Comparison of ENCODE assay signal across 5 cellular contexts in genomic region chr17:62691589-62691915, GRCh38.
DNase-seq lines count a peak whose midpoint lies in the region; ATAC-seq, FAIRE-seq and TF ChIP-seq lines count a peak whose summit lies in the region.
"Not testable (repeated sequence)": the region's sequence is repeated elsewhere in the genome, so short reads cannot be mapped to it uniquely, and the experiment has no call there.

No MANE protein-coding gene starts in this region.

- TF ChIP-seq EP300 in HepG2 (IDR thresholded peaks at IDR 0.05; ENCODE audit: low read depth in 2 of 2, low read length in 2 of 2); HepG2 (CRISPR knock-in tag; IDR thresholded peaks at IDR 0.05; ENCODE audit: borderline replicate concordance): not testable (repeated sequence)

- H3K36me3 ChIP-seq in BLaER1 (peaks cover 49% of the 10 kb centered on the region), HEK293 (ENCODE audit: control insufficient read depth in 2 of 2, insufficient read depth in 1 of 2, low read length in 2 of 2) (peaks cover 0 to 31% of the 10 kb centered on the region in 2 experiments; a peak in 1 of 3 replicates)
- not testable (repeated sequence) for H3K36me3 ChIP-seq in Karpas-422 (ENCODE audit: insufficient read depth, low read length); HepG2 (replicated peaks in 1 of 2; ENCODE audit: control insufficient read depth in 1 of 2, insufficient read depth in 2 of 2, low read length in 2 of 2)

- not testable (repeated sequence) for TF ChIP-seq POLR2A in HepG2 (IDR thresholded peaks at IDR 0.05; ENCODE audit: insufficient read depth in 1 of 2, low read depth in 2 of 2, low read length in 2 of 2)

- H3K9ac ChIP-seq in BLaER1: 0 out of 2 replicates have a peak overlapping the region, but pooled peaks have one; percentile 60
- peak overlapping the region; percentile 95 for H3K9ac ChIP-seq in Karpas-422 (ENCODE audit: low read length)
- not testable (repeated sequence) for H3K9ac ChIP-seq in HepG2 (ENCODE audit: insufficient read depth, low read depth, low read length)

- WGBS in HepG2 (ENCODE audit: low lambda C conversion rate): 24% methylated on average over 8 of the region's 8 CpGs

- H3K4me1 ChIP-seq in BLaER1 (peaks cover 49% of the 10 kb centered on the region), Karpas-422 (ENCODE audit: low read length) (peaks cover 61% of the 10 kb centered on the region)
- not testable (repeated sequence) for H3K4me1 ChIP-seq in HEK293 (ENCODE audit: control insufficient read depth, insufficient read depth, low read length); HepG2 (ENCODE audit: insufficient read depth, low read length)

- not testable (repeated sequence) for ATAC-seq in WTC11, HepG2

- in situ Hi-C loops in HepG2 (cut with HindIII; ENCODE audit: extremely low pct_ligation_motif_present, low pct_unique_long_range_greater_than_20kb): not testable (repeated sequence)

- not testable (repeated sequence) for TF ChIP-seq RAD21 in HepG2 (CRISPR knock-in tag; IDR thresholded peaks at IDR 0.05)

- BruUV-seq in HepG2 (replicated peaks; lab: Mats Ljungman, UMichigan): not testable (repeated sequence)

- intact Hi-C loops in HepG2 (cut with micrococcal nuclease; ENCODE audit: unreplicated experiment): not testable (repeated sequence)

- H3K27me3 ChIP-seq in BLaER1; Karpas-422 (ENCODE audit: low read length): not testable (repeated sequence)
- H3K27me3 ChIP-seq in HepG2 (ENCODE audit: control insufficient read depth in 1 of 2, insufficient read depth in 2 of 2, low read length in 2 of 2): peaks cover 10 to 32% of the 10 kb centered on the region in 2 experiments

- not testable (repeated sequence) for H3K9me2 ChIP-seq in Karpas-422 (replicated peaks; ENCODE audit: insufficient read depth, low read length)

- H3K4me1 Mint-ChIP-seq in WTC11: peaks cover 10% of the 10 kb centered on the region

- TF ChIP-seq CTCF in HEK293 (tag by site-specific recombination; IDR thresholded peaks at IDR 0.05); WTC11 (IDR thresholded peaks at IDR 0.05); HepG2 (CRISPR knock-in tag; IDR thresholded peaks at IDR 0.05): not testable (repeated sequence)

- H3K4me3 ChIP-seq in BLaER1; HEK293 (ENCODE audit: low read depth, low read length); HepG2 (replicated peaks in 1 of 3; ENCODE audit: insufficient read depth in 1 of 3, low read depth in 2 of 3, low read length in 3 of 3): not testable (repeated sequence)
- H3K4me3 ChIP-seq in Karpas-422 (ENCODE audit: low read length): peak overlapping the region; percentile 67

- DNase-seq in Karpas-422; WTC11 (ENCODE audit: low spot score); HepG2 (ENCODE audit: low spot score): not testable (repeated sequence)

- H3K27ac ChIP-seq in BLaER1 (peak overlapping the region; percentile 62), Karpas-422 (ENCODE audit: low read length) (peak overlapping the region; percentile 100)
- not testable (repeated sequence) for H3K27ac ChIP-seq in HEK293 (ENCODE audit: extremely low read depth, low read depth, low read length); HepG2 (ENCODE audit: extremely low read length, insufficient read depth, low read length)

- peak overlapping the region; percentile 80 for H3K4me2 ChIP-seq in BLaER1
- H3K4me2 ChIP-seq in Karpas-422 (ENCODE audit: low read depth, low read length, poor library complexity, severe bottlenecking): peak overlapping the region; percentile 89
- not testable (repeated sequence) for H3K4me2 ChIP-seq in HepG2 (ENCODE audit: low read depth, low read length)

- not testable (repeated sequence) for H3K9me3 Mint-ChIP-seq in WTC11

- H3K9me3 ChIP-seq in BLaER1; HEK293 (ENCODE audit: control insufficient read depth, insufficient read depth, low read depth, low read length); Karpas-422 (ENCODE audit: low read length); HepG2 (ENCODE audit: low read length): not testable (repeated sequence)

- H3K27me3 Mint-ChIP-seq in WTC11 (ENCODE audit: low read depth): not testable (repeated sequence)

- not testable (repeated sequence) for H3K27ac Mint-ChIP-seq in WTC11

- not testable (repeated sequence) for H3K79me2 ChIP-seq in Karpas-422 (ENCODE audit: low read length); HepG2 (ENCODE audit: insufficient read depth, low read length)

- FAIRE-seq in HepG2 (lab: Jason Lieb, UNC): not testable (repeated sequence)

- CTCF ChIA-PET in HEK293 (lab: Yijun Ruan, JAX); HepG2 (lab: Yijun Ruan, JAX; ENCODE audit: low intra/inter-chr PET ratio, low total read pairs): not testable (repeated sequence)
- CTCF ChIA-PET in WTC11 (lab: Charles Lee): interaction anchor here (0.7 to 3.3 kb wide), 4 partner anchors 10 to 54 kb away, joined by 3 to 19 read pairs (median 14); no protein-coding TSS in a partner anchor

- not testable (repeated sequence) for H3K4me3 Mint-ChIP-seq in WTC11

- H4K20me1 ChIP-seq in BLaER1; Karpas-422 (ENCODE audit: insufficient read depth, low read depth, low read length); HepG2 (ENCODE audit: insufficient read depth, low read length): not testable (repeated sequence)

- not testable (repeated sequence) for H3K36me3 Mint-ChIP-seq in WTC11

- H2AFZ ChIP-seq in Karpas-422 (ENCODE audit: low read length): peak overlapping the region; percentile 2; the same call in 1 of the 2 replicates
- H2AFZ ChIP-seq in HepG2 (ENCODE audit: low read length): not testable (repeated sequence)

- POLR2A ChIA-PET in HEK293 (lab: Yijun Ruan, JAX); HepG2 (lab: Yijun Ruan, JAX): not testable (repeated sequence)
- POLR2A ChIA-PET in WTC11 (lab: Charles Lee): interaction anchor here (0.6 kb wide), 2 partner anchors 151 to 762 kb away, joined by 3 to 6 read pairs; no protein-coding TSS in a partner anchor

TF ChIP-seq in HEK293, 187 proteins besides CTCF, POLR2A, EP300 and RAD21:
- 0 out of 2 replicates have a peak, but pooled peaks have one; percentile 41 for TF ChIP-seq ZNF121 (tag by site-specific recombination; IDR thresholded peaks at IDR 0.05)

TF ChIP-seq in WTC11, 78 proteins besides CTCF, POLR2A, EP300 and RAD21:
- peak; percentile 64; the same call in 1 of the 2 replicates for TF ChIP-seq ZNF121 (CRISPR knock-in tag; IDR thresholded peaks at IDR 0.05)

TF ChIP-seq in HepG2, 621 proteins besides CTCF, POLR2A, EP300 and RAD21:
- TF ChIP-seq ZNF121 (CRISPR knock-in tag; IDR thresholded peaks at IDR 0.05): 0 out of 2 replicates have a peak, but pooled peaks have one; percentile 20
TF ChIP-seq in HepG2: peak in this region for 1; not testable (repeated sequence) for 620.
